27 cellular contexts compared by ENCODE assay signal in genomic region chr3:69104585-69104984, GRCh38. TPM values are rescaled to one million over a fixed set of nuclear protein-coding genes. Genes with fewer than 3 reads are reported as not detected.
DNase-seq lines count a peak whose midpoint lies in the region; ATAC-seq and TF ChIP-seq lines count a peak whose summit lies in the region.
"Had no signal": no experiment of that assay in that cellular context is flagged by ENCODE, and none has a peak within 500 bp of the region (broad histone marks: within the 10 kb centered on the region; RNA-seq: fewer than 3 reads in every experiment).

No MANE protein-coding gene starts in this region.

- peaks cover 71% of the 10 kb centered on the region for H3K36me3 Mint-ChIP-seq in CD4-positive, alpha-beta T cell (ENCODE audit: low read depth)
- peaks cover 46% of the 10 kb centered on the region for H3K36me3 Mint-ChIP-seq in activated CD4-positive, alpha-beta memory T cell treated with anti-CD3 and anti-CD28 coated beads for 36 hours
- H3K36me3 Mint-ChIP-seq in naive thymus-derived CD8-positive, alpha-beta T cell: peaks cover 0 to 56% (median 29%) of the 10 kb centered on the region in 3 donors

- H3K9me3 ChIP-seq in BLaER1 treated with 17β-estradiol and CSF1 and Interleukin-3, amounts not matched to agents 10 nM and 100 nM (replicated peaks in 1 of 11): no peaks in the 10 kb centered on the region
- H3K9me3 ChIP-seq in CD4-positive, alpha-beta T cell (ENCODE audit: control insufficient read depth, low read length): no peaks in the 10 kb centered on the region

- TF ChIP-seq CTCF in CD4-positive, alpha-beta T cell (IDR thresholded peaks at IDR 0.05): no peak

- H3K9me3 Mint-ChIP-seq in CD4-positive, alpha-beta T cell: no peaks in the 10 kb centered on the region
- H3K9me3 Mint-ChIP-seq in activated CD4-positive, alpha-beta memory T cell treated with anti-CD3 and anti-CD28 coated beads for 36 hours: no peaks in the 10 kb centered on the region
- no peaks in the 10 kb centered on the region for H3K9me3 Mint-ChIP-seq in naive thymus-derived CD8-positive, alpha-beta T cell

- H3K4me3 Mint-ChIP-seq in CD4-positive, alpha-beta T cell: no peak overlapping the region
- no peak overlapping the region for H3K4me3 Mint-ChIP-seq in activated CD4-positive, alpha-beta memory T cell treated with anti-CD3 and anti-CD28 coated beads for 36 hours
- no peak overlapping the region for H3K4me3 Mint-ChIP-seq in naive thymus-derived CD8-positive, alpha-beta T cell

- H3K4me1 Mint-ChIP-seq in CD4-positive, alpha-beta T cell (ENCODE audit: low read depth): peaks cover 58% of the 10 kb centered on the region
- H3K4me1 Mint-ChIP-seq in activated CD4-positive, alpha-beta memory T cell treated with anti-CD3 and anti-CD28 coated beads for 36 hours (ENCODE audit: low read depth): peaks cover 52% of the 10 kb centered on the region
- H3K4me1 Mint-ChIP-seq in naive thymus-derived CD8-positive, alpha-beta T cell: peaks cover 15 to 50% (median 30%) of the 10 kb centered on the region in 4 donors

- peak overlapping the region; percentile 55 for H3K27ac Mint-ChIP-seq in CD4-positive, alpha-beta T cell
- peak overlapping the region; percentile 53 for H3K27ac Mint-ChIP-seq in activated CD4-positive, alpha-beta memory T cell treated with anti-CD3 and anti-CD28 coated beads for 36 hours
- peak overlapping the region in 7 of 10 donors; percentile 7 to 76 (median 67) for H3K27ac Mint-ChIP-seq in naive thymus-derived CD8-positive, alpha-beta T cell
- H3K27ac Mint-ChIP-seq: progenitor cell of endocrine pancreas had no signal

- no peak for ATAC-seq in CD4-positive, alpha-beta T cell (ENCODE audit: poor library complexity)
- no peak for ATAC-seq in naive thymus-derived CD8-positive, alpha-beta T cell
- ATAC-seq in HG02798 (IDR thresholded peaks at IDR 0.05; ENCODE audit: poor library complexity, unreplicated experiment) (no peak), GM19351 (IDR thresholded peaks at IDR 0.05; ENCODE audit: unreplicated experiment) (no peak), HG03457 (IDR thresholded peaks at IDR 0.05; ENCODE audit: unreplicated experiment) (no peak)

- no peak overlapping the region for H3K4me3 ChIP-seq in BLaER1 treated with 17β-estradiol and CSF1 and Interleukin-3, amounts not matched to agents 10 nM and 100 nM

- H3K4me1 ChIP-seq in BLaER1 treated with 17β-estradiol and CSF1 and Interleukin-3, amounts not matched to agents 10 nM and 100 nM: peaks cover 16 to 46% (median 32%) of the 10 kb centered on the region in 10 experiments

- intact Hi-C loops in CD4-positive, alpha-beta T cell (cut with DNase I, micrococcal nuclease): no loop called here
- intact Hi-C loops in activated CD4-positive, alpha-beta memory T cell treated with anti-CD3 and anti-CD28 coated beads for 36 hours (cut with micrococcal nuclease): no loop called here

- H3K27me3 Mint-ChIP-seq in CD4-positive, alpha-beta T cell: no peaks in the 10 kb centered on the region
- no peaks in the 10 kb centered on the region for H3K27me3 Mint-ChIP-seq in activated CD4-positive, alpha-beta memory T cell treated with anti-CD3 and anti-CD28 coated beads for 36 hours
- H3K27me3 Mint-ChIP-seq in naive thymus-derived CD8-positive, alpha-beta T cell: no peaks in the 10 kb centered on the region
- H3K27me3 Mint-ChIP-seq: progenitor cell of endocrine pancreas had no signal

- no peaks in the 10 kb centered on the region for H3K27me3 ChIP-seq in BLaER1 treated with 17β-estradiol and CSF1 and Interleukin-3, amounts not matched to agents 10 nM and 100 nM
- H3K27me3 ChIP-seq in CD4-positive, alpha-beta T cell (ENCODE audit: control insufficient read depth, insufficient read depth, low read length): no peaks in the 10 kb centered on the region

- no peak for DNase-seq in CD4-positive, alpha-beta T cell
- no peak for DNase-seq in activated CD4-positive, alpha-beta memory T cell treated with anti-CD3 and anti-CD28 coated beads for 36 hours
- no peak for DNase-seq in naive thymus-derived CD8-positive, alpha-beta T cell
- no peak for DNase-seq in NCI-H774 (lab: John Stamatoyannopoulos, UW)
- DNase-seq: activated CD4-positive, alpha-beta T cell treated with anti-CD3 and anti-CD28 coated beads, Interleukin-2, amount 50 U/mL, for 1 hour; activated gamma-delta T cell treated with Interleukin-2 at 50 U/mL for 16 hours; activated T-cell treated with anti-CD3 and anti-CD28 coated beads for 4 hours; caudate nucleus; foreskin fibroblast; hypothalamus; mammary epithelial cell; NCI-H1417; NCI-H524; SHP77; T-helper 1 cell had no signal

- POLR2A ChIA-PET in CD4-positive, alpha-beta T cell (lab: Charles Lee): interaction anchor here (0.6 to 1.2 kb wide), 2 partner anchors 8 to 15 kb away, joined by 3 to 4 read pairs; no protein-coding TSS in a partner anchor
- POLR2A ChIA-PET in activated CD4-positive, alpha-beta memory T cell treated with anti-CD3 and anti-CD28 coated beads for 36 hours (lab: Charles Lee): no interaction called here
- POLR2A ChIA-PET in naive thymus-derived CD8-positive, alpha-beta T cell (lab: Charles Lee): interaction anchor here (1.0 to 1.5 kb wide), 3 partner anchors 9 to 52 kb away, joined by 3 to 5 read pairs (median 3); partner anchors contain the start of gene TMF1

- peaks cover 44 to 75% (median 60%) of the 10 kb centered on the region in 11 experiments for H3K36me3 ChIP-seq in BLaER1 treated with 17β-estradiol and CSF1 and Interleukin-3, amounts not matched to agents 10 nM and 100 nM

- peaks cover 0 to 63% (median 0%) of the 10 kb centered on the region in 11 experiments; a peak in 4 of 22 replicates for H4K20me1 ChIP-seq in BLaER1 treated with 17β-estradiol and CSF1 and Interleukin-3, amounts not matched to agents 10 nM and 100 nM

- peak overlapping the region in 6 of 11 experiments; percentile 55 to 75 (median 65); a peak in 9 of 22 replicates for H3K9ac ChIP-seq in BLaER1 treated with 17β-estradiol and CSF1 and Interleukin-3, amounts not matched to agents 10 nM and 100 nM

- CTCF ChIA-PET in CD4-positive, alpha-beta T cell (lab: Charles Lee): interaction anchor here (1.2 kb wide), 1 partner anchor 17 kb away, joined by 4 read pairs; no protein-coding TSS in a partner anchor
- CTCF ChIA-PET in activated CD4-positive, alpha-beta memory T cell treated with anti-CD3 and anti-CD28 coated beads for 36 hours (lab: Charles Lee): no interaction called here

- peak overlapping the region in 7 of 11 experiments; percentile 22 to 75 (median 70); a peak in 14 of 22 replicates for H3K4me2 ChIP-seq in BLaER1 treated with 17β-estradiol and CSF1 and Interleukin-3, amounts not matched to agents 10 nM and 100 nM

- H3K27ac ChIP-seq in BLaER1 treated with 17β-estradiol and CSF1 and Interleukin-3, amounts not matched to agents 10 nM and 100 nM: peak overlapping the region in 10 of 11 experiments; percentile 28 to 92 (median 84); a peak in 19 of 22 replicates
- H3K27ac ChIP-seq in CD4-positive, alpha-beta T cell (ENCODE audit: low read depth, low read length): no peak overlapping the region
- H3K27ac ChIP-seq: epithelial cell of prostate, HL-60 had no signal

RNA-seq across cellular contexts. Expression of gene LMOD3, which starts 17.8 kb away (rescaled TPM):
- not detected for total RNA-seq in CD4-positive, alpha-beta T cell
- not detected for total RNA-seq in activated CD4-positive, alpha-beta memory T cell treated with anti-CD3 and anti-CD28 coated beads for 36 hours
- total RNA-seq in naive thymus-derived CD8-positive, alpha-beta T cell: not detected
- polyA plus RNA-seq in naive thymus-derived CD8-positive, alpha-beta T cell: under 1 TPM in 1 of 3 donors, not detected in 2; 0.06 TPM
- total RNA-seq: dermis microvascular lymphatic vessel endothelial cell, G401, M059J, mammary epithelial cell, progenitor cell of endocrine pancreas, subcutaneous adipose tissue had no signal
- polyA plus RNA-seq: keratinocyte, mammary epithelial cell had no signal

RNA-seq across cellular contexts. Expression of gene ARL6IP5, which starts 19.8 kb away (rescaled TPM):
- total RNA-seq in CD4-positive, alpha-beta T cell: 10 to 100 TPM; 58.0 to 65.2 TPM
- total RNA-seq in activated CD4-positive, alpha-beta memory T cell treated with anti-CD3 and anti-CD28 coated beads for 36 hours: 10 to 100 TPM; 93.9 to 94.8 TPM
- 100 to 1,000 TPM; 109 to 111 TPM for total RNA-seq in naive thymus-derived CD8-positive, alpha-beta T cell
- polyA plus RNA-seq in naive thymus-derived CD8-positive, alpha-beta T cell: 100 to 1,000 TPM; 315 to 450 (median 375) TPM

RNA-seq across cellular contexts. Expression of gene UBA3, which starts 24.4 kb away (rescaled TPM):
- 10 to 100 TPM; 33.4 to 43.9 TPM for total RNA-seq in CD4-positive, alpha-beta T cell
- 10 to 100 TPM; 79.0 to 84.1 TPM for total RNA-seq in activated CD4-positive, alpha-beta memory T cell treated with anti-CD3 and anti-CD28 coated beads for 36 hours
- total RNA-seq in naive thymus-derived CD8-positive, alpha-beta T cell: 10 to 100 TPM; 71.8 to 80.1 TPM
- polyA plus RNA-seq in naive thymus-derived CD8-positive, alpha-beta T cell: 10 to 100 TPM; 35.1 to 49.1 (median 45.5) TPM

RNA-seq across cellular contexts. Expression of gene TMF1, which starts 52.5 kb away (rescaled TPM):
- 100 to 1,000 TPM in 1 of 2 experiments, 10 to 100 TPM in 1; 89.0 to 101 TPM for total RNA-seq in CD4-positive, alpha-beta T cell
- 10 to 100 TPM; 37.1 to 42.1 TPM for total RNA-seq in activated CD4-positive, alpha-beta memory T cell treated with anti-CD3 and anti-CD28 coated beads for 36 hours
- 10 to 100 TPM; 38.5 to 43.7 TPM for total RNA-seq in naive thymus-derived CD8-positive, alpha-beta T cell
- 10 to 100 TPM; 28.0 to 34.7 (median 34.6) TPM for polyA plus RNA-seq in naive thymus-derived CD8-positive, alpha-beta T cell
